Comparison of ENCODE assay signal across 16 cellular contexts in genomic region chr3:172275586-172275985, GRCh38.
A peak's percentile ranks its signal among the peaks of the same experiment; 100 is the strongest.
DNase-seq lines count a peak whose midpoint lies in the region; ATAC-seq, FAIRE-seq and TF ChIP-seq lines count a peak whose summit lies in the region.
"Had no signal": no experiment of that assay in that cellular context is flagged by ENCODE, and none has a peak within 500 bp of the region (broad histone marks: within the 10 kb centered on the region; RNA-seq: fewer than 3 reads in every experiment).

No MANE protein-coding gene starts in this region.

- H3K4ac ChIP-seq in mesenchymal stem cell (ENCODE audit: low read depth in 1 of 2, low read length in 2 of 2), result no peak overlapping the region

- WGBS in HepG2 (ENCODE audit: low lambda C conversion rate), result 96% methylated on average over 1 of the region's 1 CpG
- WGBS in right lobe of liver (ENCODE audit: insufficient coverage, low coverage, low lambda C conversion rate, missing lambda C conversion rate), result 76% methylated on average over 1 of the region's 1 CpG
- WGBS in body of pancreas, 2 donors, result 75 to 81% methylated on average over 1 of the region's 1 CpG
- WGBS in mesenchymal stem cell, result no CpG with 5 or more reads among the region's 1 CpG

- no peaks in the 10 kb centered on the region for H3K27me3 ChIP-seq in HepG2 (ENCODE audit: control insufficient read depth in 1 of 2, insufficient read depth in 2 of 2, low read length in 2 of 2)
- no peaks in the 10 kb centered on the region for H3K27me3 ChIP-seq in right lobe of liver
- no peaks in the 10 kb centered on the region for H3K27me3 ChIP-seq in body of pancreas
- no peaks in the 10 kb centered on the region for H3K27me3 ChIP-seq in mesenchymal stem cell (ENCODE audit: control insufficient read depth in 1 of 2, insufficient read depth in 1 of 2, low read length in 2 of 2)

- peaks cover 18 to 93% of the 10 kb centered on the region in 2 experiments for H3K36me3 ChIP-seq in HepG2 (replicated peaks in 1 of 2; ENCODE audit: control insufficient read depth in 1 of 2, insufficient read depth in 2 of 2, low read length in 2 of 2)
- peaks cover 0 to 5% (median 0%) of the 10 kb centered on the region in 4 donors for H3K36me3 ChIP-seq in right lobe of liver
- no peaks in the 10 kb centered on the region for H3K36me3 ChIP-seq in body of pancreas (replicated peaks in 1 of 2; ENCODE audit: insufficient read depth in 1 of 2, low read depth in 2 of 2)
- H3K36me3 ChIP-seq in mesenchymal stem cell (ENCODE audit: control insufficient read depth in 1 of 2, insufficient read depth in 2 of 2, low read depth in 1 of 2, low read length in 2 of 2), result peaks cover 6 to 71% of the 10 kb centered on the region in 2 experiments
- H3K36me3 ChIP-seq: HAP-1 had no signal

- H3K27ac ChIP-seq in HepG2 (ENCODE audit: extremely low read length, insufficient read depth, low read length) (no peak overlapping the region), right lobe of liver (no peak overlapping the region), body of pancreas (peak overlapping the region in 1 of 4 donors; percentile 3), mesenchymal stem cell (ENCODE audit: low read length, poor library complexity, severe bottlenecking) (no peak overlapping the region)
- H3K27ac ChIP-seq: C4-2B had no signal

- no peak overlapping the region for H3K4me2 ChIP-seq in HepG2 (ENCODE audit: low read depth, low read length)
- no peak overlapping the region for H3K4me2 ChIP-seq in mesenchymal stem cell (ENCODE audit: low read length, poor library complexity, severe bottlenecking)

- H3K9ac ChIP-seq in HepG2 (ENCODE audit: insufficient read depth, low read depth, low read length) (no peak overlapping the region), mesenchymal stem cell (ENCODE audit: low read length) (no peak overlapping the region)

- no peaks in the 10 kb centered on the region for H3K27me3 Mint-ChIP-seq in nephron progenitor cell (ENCODE audit: low read depth, poor library complexity)
- H3K27me3 Mint-ChIP-seq: IgD-negative memory B cell had no signal

- no peak overlapping the region for H4K91ac ChIP-seq in mesenchymal stem cell (ENCODE audit: low read length)

- DNase-seq in HepG2 (ENCODE audit: low spot score), result no peak
- no peak for DNase-seq in right lobe of liver
- peak; percentile 21 for DNase-seq in cerebellum (ENCODE audit: low spot score)
- DNase-seq in nephron progenitor cell, result no peak
- DNase-seq in RKO (ENCODE audit: low spot score), result no peak
- no peak for DNase-seq in body of pancreas
- no peak for DNase-seq in mesenchymal stem cell
- DNase-seq: DMS 273 treated with DMSO at 0.1 percent for 48 hours, Kasumi-1, NCI-H1105, NCI-H187, NCI-H69, PC-3 had no signal

- H2AFZ ChIP-seq in HepG2 (ENCODE audit: low read length) (no peak overlapping the region), mesenchymal stem cell (ENCODE audit: low read depth, low read length) (no peak overlapping the region)

- TF ChIP-seq CTCF in HepG2 (CRISPR knock-in tag; IDR thresholded peaks at IDR 0.05) (no peak), right lobe of liver (IDR thresholded peaks at IDR 0.05) (no peak), nephron progenitor cell (IDR thresholded peaks at IDR 0.05) (no peak), body of pancreas (IDR thresholded peaks at IDR 0.05) (no peak)

- TF ChIP-seq EP300 in HepG2 (IDR thresholded peaks at IDR 0.05; ENCODE audit: low read depth in 2 of 2, low read length in 2 of 2) (no peak), HepG2 (CRISPR knock-in tag; IDR thresholded peaks at IDR 0.05; ENCODE audit: borderline replicate concordance) (no peak)

- TF ChIP-seq POLR2A in HepG2 (IDR thresholded peaks at IDR 0.05; ENCODE audit: insufficient read depth in 1 of 2, low read depth in 2 of 2, low read length in 2 of 2), result no peak
- no peak for TF ChIP-seq POLR2A in right lobe of liver (IDR thresholded peaks at IDR 0.05)
- no peak for TF ChIP-seq POLR2A in body of pancreas (IDR thresholded peaks at IDR 0.05)

- no peak overlapping the region for H4K8ac ChIP-seq in mesenchymal stem cell (ENCODE audit: low read length)

- in situ Hi-C loops in HepG2 (cut with HindIII; ENCODE audit: extremely low pct_ligation_motif_present, low pct_unique_long_range_greater_than_20kb), result no loop called here

- no peak overlapping the region for H2BK5ac ChIP-seq in mesenchymal stem cell (ENCODE audit: low read depth, low read length, poor library complexity, severe bottlenecking)

- ATAC-seq in HepG2 (no peak), right lobe of liver (no peak), body of pancreas (no peak)

- H3K4me1 Mint-ChIP-seq in nephron progenitor cell, result peaks cover 29% of the 10 kb centered on the region

- no peak overlapping the region for H2BK120ac ChIP-seq in mesenchymal stem cell (ENCODE audit: low read depth, low read length)

- H3K14ac ChIP-seq in mesenchymal stem cell (ENCODE audit: low read length in 2 of 2), result no peak overlapping the region

- H3K23ac ChIP-seq in mesenchymal stem cell (ENCODE audit: low read length in 2 of 2), result no peak overlapping the region

- peaks cover 83% of the 10 kb centered on the region for H3K79me2 ChIP-seq in HepG2 (ENCODE audit: insufficient read depth, low read length)

- POLR2A ChIA-PET in HepG2 (lab: Yijun Ruan, JAX), result no interaction called here

- H2BK15ac ChIP-seq in mesenchymal stem cell (ENCODE audit: low read depth, poor library complexity, severe bottlenecking), result no peak overlapping the region

- FAIRE-seq in HepG2 (lab: Jason Lieb, UNC), result no peak

- no peak overlapping the region for H3K4me3 ChIP-seq in HepG2 (replicated peaks in 1 of 3; ENCODE audit: insufficient read depth in 1 of 3, low read depth in 2 of 3, low read length in 3 of 3)
- H3K4me3 ChIP-seq in right lobe of liver, result no peak overlapping the region
- H3K4me3 ChIP-seq in body of pancreas, result no peak overlapping the region
- H3K4me3 ChIP-seq in mesenchymal stem cell (ENCODE audit: insufficient read depth in 1 of 2, low read depth in 1 of 2, low read length in 2 of 2), result no peak overlapping the region
- H3K4me3 ChIP-seq: HAP-1 had no signal

- no peak overlapping the region for H3K18ac ChIP-seq in mesenchymal stem cell (ENCODE audit: low read depth in 1 of 2, low read length in 2 of 2)

- no peak overlapping the region for H2AK5ac ChIP-seq in mesenchymal stem cell (ENCODE audit: low read length, severe bottlenecking)

- H3K9me3 Mint-ChIP-seq in nephron progenitor cell, result no peaks in the 10 kb centered on the region
- H3K9me3 Mint-ChIP-seq: IgD-negative memory B cell had no signal

- H3K36me3 Mint-ChIP-seq in nephron progenitor cell (ENCODE audit: low read depth), result peaks cover 70% of the 10 kb centered on the region

- BruUV-seq in HepG2 (replicated peaks; lab: Mats Ljungman, UMichigan), result no TSS peak

- peaks cover 17% of the 10 kb centered on the region for H3K79me1 ChIP-seq in mesenchymal stem cell (replicated peaks; ENCODE audit: low read length, poor library complexity, severe bottlenecking)

- peaks cover 95% of the 10 kb centered on the region for H4K20me1 ChIP-seq in HepG2 (ENCODE audit: insufficient read depth, low read length)

- no peak for TF ChIP-seq RAD21 in HepG2 (CRISPR knock-in tag; IDR thresholded peaks at IDR 0.05)

- intact Hi-C loops in HepG2 (cut with micrococcal nuclease; ENCODE audit: unreplicated experiment) (no loop called here), right lobe of liver (cut with DNase I) (no loop called here), body of pancreas (cut with DNase I) (no loop called here)

- H3K4me3 Mint-ChIP-seq in nephron progenitor cell, result no peak overlapping the region
- H3K4me3 Mint-ChIP-seq: IgD-negative memory B cell had no signal

- H3K27ac Mint-ChIP-seq in nephron progenitor cell, result peak overlapping the region; percentile 23
- H3K27ac Mint-ChIP-seq: IgD-negative memory B cell had no signal

- H3K9me3 ChIP-seq in HepG2 (ENCODE audit: low read length) (no peaks in the 10 kb centered on the region), right lobe of liver (no peaks in the 10 kb centered on the region), body of pancreas (no peaks in the 10 kb centered on the region), mesenchymal stem cell (ENCODE audit: control insufficient read depth, low read length) (no peaks in the 10 kb centered on the region)
- H3K9me3 ChIP-seq: HAP-1 had no signal

- H3K4me1 ChIP-seq in HepG2 (ENCODE audit: insufficient read depth, low read length) (peaks cover 28% of the 10 kb centered on the region; the same call in 1 of the 2 replicates), right lobe of liver (peaks cover 0 to 7% (median 3%) of the 10 kb centered on the region in 4 donors), body of pancreas (peaks cover 37% of the 10 kb centered on the region), mesenchymal stem cell (ENCODE audit: control insufficient read depth, insufficient read depth, low read depth, low read length) (peaks cover 6% of the 10 kb centered on the region)
- H3K4me1 ChIP-seq: HAP-1 had no signal

- H2BK12ac ChIP-seq in mesenchymal stem cell (ENCODE audit: low read length in 2 of 2), result no peak overlapping the region

- CTCF ChIA-PET in HepG2 (lab: Yijun Ruan, JAX; ENCODE audit: low intra/inter-chr PET ratio, low total read pairs), result no interaction called here

TF ChIP-seq in HepG2, 621 proteins besides CTCF, POLR2A, EP300 and RAD21:
- no peak for TF ChIP-seq KLF11 (CRISPR knock-in tag; IDR thresholded peaks at IDR 0.05)
- no peak for TF ChIP-seq PLSCR1 (CRISPR knock-in tag; IDR thresholded peaks at IDR 0.05; ENCODE audit: borderline replicate concordance)
- no peak for TF ChIP-seq TAF1 (CRISPR knock-in tag; IDR thresholded peaks at IDR 0.05)
- TF ChIP-seq ISL2 (CRISPR knock-in tag; IDR thresholded peaks at IDR 0.05), result no peak
- no peak for TF ChIP-seq PAWR (CRISPR knock-in tag; IDR thresholded peaks at IDR 0.05; ENCODE audit: borderline replicate concordance)
- TF ChIP-seq WIZ (CRISPR knock-in tag; IDR thresholded peaks at IDR 0.05), result no peak
- TF ChIP-seq RBM22 (optimal IDR thresholded peaks at IDR 0.05; ENCODE audit: low read length), result peak; percentile 61
- TF ChIP-seq ZFP36L2 (CRISPR knock-in tag; IDR thresholded peaks at IDR 0.05), result no peak
- TF ChIP-seq ZNF615 (CRISPR knock-in tag; IDR thresholded peaks at IDR 0.05; ENCODE audit: borderline replicate concordance), result no peak
